ENCODE assay signal across 9 cellular contexts in the genomic region with DNA sequence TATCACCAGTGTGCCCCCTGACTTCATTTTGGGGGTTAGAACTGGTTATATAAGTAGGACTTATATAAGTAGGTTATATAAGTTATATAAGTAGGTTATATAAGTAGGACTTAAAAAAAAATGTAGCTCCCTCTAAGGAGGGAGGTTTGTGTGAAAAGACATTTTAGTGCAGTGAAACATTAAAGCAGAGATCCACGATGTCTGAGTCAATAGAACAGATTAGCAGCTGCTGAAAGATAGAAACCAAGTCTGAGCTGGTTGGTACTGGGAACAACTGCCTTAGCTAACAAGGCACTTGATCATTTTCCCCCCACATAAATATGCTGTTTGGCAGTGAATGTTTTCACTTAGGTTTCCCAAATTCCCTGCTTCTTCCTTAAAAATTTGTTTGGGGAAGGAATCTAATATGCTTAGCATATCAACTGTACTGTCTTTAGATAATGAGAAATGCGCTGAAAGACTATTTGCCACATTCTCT. TPM values are rescaled to one million over a fixed set of nuclear protein-coding genes. Genes with fewer than 3 reads are reported as not detected.
DNase-seq lines count a peak whose midpoint lies in the region; ATAC-seq, FAIRE-seq and TF ChIP-seq lines count a peak whose summit lies in the region.
"Had no signal": no experiment of that assay in that cellular context is flagged by ENCODE, and none has a peak within 500 bp of the region (broad histone marks: within the 10 kb centered on the region; RNA-seq: fewer than 3 reads in every experiment).

No MANE protein-coding gene starts in this region.

- TF ChIP-seq RAD21 in H1 (IDR thresholded peaks at IDR 0.05 in 1 of 2, conservative IDR thresholded peaks at IDR 0.05 in 1 of 2; ENCODE audit: low read depth in 2 of 2, low read length in 2 of 2): no peak

- H3K79me2 ChIP-seq in H1 (ENCODE audit: control insufficient read depth in 1 of 2, insufficient read depth in 2 of 2, low read length in 2 of 2): peaks cover 9 to 29% of the 10 kb centered on the region in 2 experiments

- H4K5ac ChIP-seq in H1 (ENCODE audit: insufficient read length, low read depth, low read length): peak overlapping the region; percentile 48

- POLR2A ChIA-PET in H1 (lab: Charles Lee; ENCODE audit: partially characterized antibody): interaction anchor here (0.6 to 6.0 kb wide), 6 partner anchors 9 to 1610 kb away, joined by 3 to 31 read pairs (median 3); a partner anchor contains a TSS

- peak overlapping the region in 3 of 4 experiments; percentile 46 to 98 (median 96); a peak in 6 of 7 replicates for H3K9ac ChIP-seq in H1 (replicated peaks in 1 of 4; ENCODE audit: extremely low read depth in 1 of 4, low read depth in 3 of 4, low read length in 3 of 4)

- H3K27me3 ChIP-seq in H1 (replicated peaks in 1 of 4; ENCODE audit: control insufficient read depth in 3 of 4, extremely low read depth in 1 of 4, insufficient read depth in 3 of 4, low read length in 3 of 4): no peaks in the 10 kb centered on the region

- H3K36me3 ChIP-seq in H1 (ENCODE audit: control insufficient read depth in 2 of 4, insufficient read depth in 4 of 4, low read length in 3 of 4): peaks cover 20 to 26% (median 24%) of the 10 kb centered on the region in 4 experiments

- no peaks in the 10 kb centered on the region for H3K9me3 ChIP-seq in H1 (ENCODE audit: insufficient read depth in 2 of 2, low read depth in 1 of 2, low read length in 1 of 2)

- no peak for FAIRE-seq in H1 (lab: Jason Lieb, UNC)

- peak in 1 of 2 experiments; percentile 38; a peak in 1 of 3 replicates for TF ChIP-seq POLR2A in H1 (IDR thresholded peaks at IDR 0.05; ENCODE audit: control extremely low read depth in 1 of 2, low read depth in 2 of 2, low read length in 2 of 2)

- no peaks in the 10 kb centered on the region for H3K9me3 Mint-ChIP-seq in osteocyte (ENCODE audit: unreplicated experiment)

- H3K27ac Mint-ChIP-seq in osteocyte (ENCODE audit: unreplicated experiment): peak overlapping the region; percentile 92

- TF ChIP-seq CTCF in H1 (IDR thresholded peaks at IDR 0.05; ENCODE audit: control extremely low read depth in 1 of 3, insufficient read depth in 1 of 3, low read depth in 1 of 3, low read length in 3 of 3) (no peak), osteocyte (IDR thresholded peaks at IDR 0.05) (no peak)

- no peaks in the 10 kb centered on the region for H3K79me1 ChIP-seq in H1 (ENCODE audit: low read depth, low read length)

- H2BK20ac ChIP-seq in H1 (ENCODE audit: low read length): no peak overlapping the region

- no peak overlapping the region; the same call in 1 of the 2 replicates for H3K18ac ChIP-seq in H1 (ENCODE audit: extremely low read depth, low read length)

- H3K4me3 ChIP-seq in H1 (ENCODE audit: extremely low read depth in 1 of 4, insufficient read depth in 2 of 4, low read depth in 3 of 4, low read length in 4 of 4): peak overlapping the region; percentile 84 to 99 (median 96); a peak in 5 of 8 replicates

- no peak for TF ChIP-seq EP300 in H1 (IDR thresholded peaks at IDR 0.05; ENCODE audit: borderline replicate concordance in 1 of 2, low read depth in 2 of 2, low read length in 2 of 2)

- peak overlapping the region; percentile 40 for H2BK5ac ChIP-seq in H1 (ENCODE audit: low read depth, low read length)

- H3K56ac ChIP-seq in H1 (replicated peaks; ENCODE audit: insufficient read length, low read depth, low read length): no peak overlapping the region

- peaks cover 42% of the 10 kb centered on the region for H3K4me1 Mint-ChIP-seq in osteocyte (ENCODE audit: unreplicated experiment)

- no peak overlapping the region for H2BK15ac ChIP-seq in H1 (ENCODE audit: low read length)

- H3K4ac ChIP-seq in H1 (replicated peaks; ENCODE audit: insufficient read length, low read depth, low read length): no peak overlapping the region

- 0 out of 2 replicates have a peak overlapping the region, but pooled peaks have one; percentile 91 for H3K27ac ChIP-seq in H1 (ENCODE audit: low read depth, low read length)

- H3K4me3 Mint-ChIP-seq in osteocyte (ENCODE audit: unreplicated experiment): peak overlapping the region; percentile 99

- H3K36me3 Mint-ChIP-seq in osteocyte (ENCODE audit: unreplicated experiment): peaks cover 24% of the 10 kb centered on the region

- ATAC-seq in HG03280 (IDR thresholded peaks at IDR 0.05; ENCODE audit: unreplicated experiment): no peak

- peak overlapping the region; percentile 76 for H2AFZ ChIP-seq in H1 (ENCODE audit: low read length)

- peak overlapping the region; percentile 38 for H4K91ac ChIP-seq in H1 (replicated peaks; ENCODE audit: insufficient read length, low read length)

- peaks cover 16 to 22% of the 10 kb centered on the region in 2 experiments for H4K20me1 ChIP-seq in H1 (replicated peaks in 1 of 2; ENCODE audit: control insufficient read depth in 1 of 2, insufficient read depth in 2 of 2, low read length in 2 of 2)

- no peak overlapping the region for H2AK5ac ChIP-seq in H1 (ENCODE audit: low read depth, low read length)

- H3K4me1 ChIP-seq in H1 (replicated peaks in 1 of 4; ENCODE audit: control insufficient read depth in 3 of 4, insufficient read depth in 4 of 4, low read length in 3 of 4): peaks cover 0 to 8% (median 4%) of the 10 kb centered on the region in 4 experiments; a peak in 6 of 7 replicates

- no peak overlapping the region for H4K8ac ChIP-seq in H1 (ENCODE audit: extremely low read depth, insufficient read depth, low read length)

- no peak overlapping the region for H3K14ac ChIP-seq in H1 (ENCODE audit: insufficient read length)

- DNase-seq in NCI-H1417 (lab: John Stamatoyannopoulos, UW) (peak in 2 of 3 experiments; percentile 48 to 75), NCI-H1417 treated with DMSO at 0.1 percent for 48 hours (lab: John Stamatoyannopoulos, UW) (no peak), OCI-M1 (lab: John Stamatoyannopoulos, UW) (peak; percentile 85), H1 (ENCODE audit: low read depth in 1 of 2, low spot score in 2 of 2) (no peak), osteocyte (ENCODE audit: extremely low spot score, unreplicated experiment) (no peak), islet precursor cell (no peak)
- DNase-seq in central memory CD4-positive, alpha-beta T cell: no peak

- CTCF ChIA-PET in H1 (lab: Charles Lee; ENCODE audit: partially characterized antibody): interaction anchor here (0.6 to 6.0 kb wide), 2 partner anchors 13 to 19 kb away, joined by 3 to 51 read pairs; a partner anchor contains a TSS

- peaks cover 35% of the 10 kb centered on the region for H3K27me3 Mint-ChIP-seq in osteocyte (ENCODE audit: unreplicated experiment)

- peak overlapping the region; percentile 82 to 94 for H3K4me2 ChIP-seq in H1 (ENCODE audit: insufficient read depth in 1 of 2, low read depth in 2 of 2, low read length in 2 of 2)

- peaks cover 9% of the 10 kb centered on the region for H3K23me2 ChIP-seq in H1 (ENCODE audit: low read depth, low read length)

- H2BK12ac ChIP-seq in H1 (ENCODE audit: low read depth, low read length): no peak overlapping the region; the same call in 1 of the 2 replicates

- WGBS in H1 (ENCODE audit: extremely low coverage in 1 of 2, insufficient coverage in 1 of 2, insufficient read length in 1 of 2, insufficient replicate concordance in 2 of 2, low coverage in 1 of 2, low lambda C conversion rate in 2 of 2, missing lambda C conversion rate in 1 of 2), 2 experiments: 60% methylated on average over 2 of the region's 2 CpGs; no CpG with 5 or more reads in 1 of the 2 experiments

- no peak overlapping the region for H3K23ac ChIP-seq in H1 (ENCODE audit: insufficient read length)

- H2BK120ac ChIP-seq in H1 (replicated peaks; ENCODE audit: low read depth, low read length): no peak overlapping the region

TF ChIP-seq in H1, 55 proteins besides CTCF, POLR2A, EP300 and RAD21:
- TF ChIP-seq SIX5 (IDR thresholded peaks at IDR 0.05; ENCODE audit: low read depth, low read length) (no peak), RXRA (IDR thresholded peaks at IDR 0.05; ENCODE audit: insufficient read depth, low read depth, low read length) (no peak), NRF1 (IDR thresholded peaks at IDR 0.05; ENCODE audit: low read depth, low read length) (no peak), CEBPB (IDR thresholded peaks at IDR 0.05; ENCODE audit: low read depth, low read length) (no peak), BCL11A (IDR thresholded peaks at IDR 0.05; ENCODE audit: low read depth in 2 of 2, low read length in 2 of 2) (no peak)
TF ChIP-seq in H1: peak in this region for 0.

RNA-seq across cellular contexts. Expression of a gene that starts 2.1 kb away (rescaled TPM):
- total RNA-seq in H1 (2021; fragmentation: NEBNext Ultra II Directional; extraction: Animal tissue kit (Norgen Biotek cat#: 25700)): 1,733 and 1,771 TPM in 2 replicates
- polyA plus RNA-seq in H1 (2011; rRNA removed): 7,878 and 9,013 TPM in 2 replicates
- 8,410 TPM for polyA plus RNA-seq in H1 (2011; cell fraction: cytosol; rRNA removed)
- 2,768 TPM for polyA plus RNA-seq in H1 (2011; cell fraction: nucleus; rRNA removed)
- polyA plus RNA-seq in H1 (2012, experiment 1 of 2): 3,427 to 4,994 TPM (median 4,597 TPM) in 4 replicates
- polyA plus RNA-seq in H1 (2012, experiment 2 of 2): 3,691 TPM
- 3,007 TPM for polyA plus RNA-seq in H1 (2013, experiment 1 of 2)
- polyA plus RNA-seq in H1 (2013, experiment 2 of 2): 3,236 TPM
- 2,795 and 3,266 TPM in 2 replicates for polyA minus RNA-seq in H1 (2011; rRNA and poly(A)+ RNA removed)
- 1,027 TPM for polyA minus RNA-seq in H1 (2011; cell fraction: cytosol; rRNA and poly(A)+ RNA removed)
- 998 TPM for polyA minus RNA-seq in H1 (2011; cell fraction: nucleus; rRNA and poly(A)+ RNA removed)
- total RNA-seq in osteocyte: 934 and 950 TPM in 2 replicates

RNA-seq across cellular contexts. Expression of a gene that starts 13.9 kb away (rescaled TPM):
- 22.0 and 23.4 TPM in 2 replicates for total RNA-seq in H1 (2021; fragmentation: NEBNext Ultra II Directional; extraction: Animal tissue kit (Norgen Biotek cat#: 25700))
- 10.6 and 17.2 TPM in 2 replicates for polyA plus RNA-seq in H1 (2011; rRNA removed)
- 19.0 TPM for polyA plus RNA-seq in H1 (2011; cell fraction: cytosol; rRNA removed)
- polyA plus RNA-seq in H1 (2011; cell fraction: nucleus; rRNA removed): 4.7 TPM
- 13.8 to 21.4 TPM (median 16.7 TPM) in 4 replicates for polyA plus RNA-seq in H1 (2012, experiment 1 of 2)
- 4.8 TPM for polyA plus RNA-seq in H1 (2012, experiment 2 of 2)
- 32.1 TPM for polyA plus RNA-seq in H1 (2013, experiment 1 of 2)
- 35.8 TPM for polyA plus RNA-seq in H1 (2013, experiment 2 of 2)
- polyA minus RNA-seq in H1 (2011; rRNA and poly(A)+ RNA removed): 17.0 and 20.5 TPM in 2 replicates
- polyA minus RNA-seq in H1 (2011; cell fraction: cytosol; rRNA and poly(A)+ RNA removed): 4.8 TPM
- polyA minus RNA-seq in H1 (2011; cell fraction: nucleus; rRNA and poly(A)+ RNA removed): 6.9 TPM
- total RNA-seq in osteocyte: 3.3 and 4.9 TPM in 2 replicates

RNA-seq across cellular contexts. Expression of a gene that starts 54.6 kb away (rescaled TPM):
- total RNA-seq in H1 (2021; fragmentation: NEBNext Ultra II Directional; extraction: Animal tissue kit (Norgen Biotek cat#: 25700)): not detected in 2 replicates
- not detected in 2 replicates for polyA plus RNA-seq in H1 (2011; rRNA removed)
- not detected for polyA plus RNA-seq in H1 (2011; cell fraction: cytosol; rRNA removed)
- 0.07 TPM for polyA plus RNA-seq in H1 (2011; cell fraction: nucleus; rRNA removed)
- not detected in 4 replicates for polyA plus RNA-seq in H1 (2012, experiment 1 of 2)
- not detected for polyA plus RNA-seq in H1 (2012, experiment 2 of 2)
- not detected for polyA plus RNA-seq in H1 (2013, experiment 1 of 2)
- polyA plus RNA-seq in H1 (2013, experiment 2 of 2): not detected
- not detected in 2 replicates for polyA minus RNA-seq in H1 (2011; rRNA and poly(A)+ RNA removed)
- not detected for polyA minus RNA-seq in H1 (2011; cell fraction: cytosol; rRNA and poly(A)+ RNA removed)
- polyA minus RNA-seq in H1 (2011; cell fraction: nucleus; rRNA and poly(A)+ RNA removed): not detected
- not detected in 2 replicates for total RNA-seq in osteocyte
- total RNA-seq: Daoy had no signal

Comparison
In these comparisons a context has a peak if more than half of its experiments do, and no peak if none do; other contexts are left out.
1. DNase-seq: peak in NCI-H1417 (2 of 3) and OCI-M1 (single experiment); none in NCI-H1417 treated with DMSO at 0.1 percent for 48 hours (single experiment), H1 (0 of 2), osteocyte (single experiment), central memory CD4-positive, alpha-beta T cell (single experiment) and islet precursor cell (single experiment).